ENCODE assay signal across 8 cellular contexts in the genomic region with DNA sequence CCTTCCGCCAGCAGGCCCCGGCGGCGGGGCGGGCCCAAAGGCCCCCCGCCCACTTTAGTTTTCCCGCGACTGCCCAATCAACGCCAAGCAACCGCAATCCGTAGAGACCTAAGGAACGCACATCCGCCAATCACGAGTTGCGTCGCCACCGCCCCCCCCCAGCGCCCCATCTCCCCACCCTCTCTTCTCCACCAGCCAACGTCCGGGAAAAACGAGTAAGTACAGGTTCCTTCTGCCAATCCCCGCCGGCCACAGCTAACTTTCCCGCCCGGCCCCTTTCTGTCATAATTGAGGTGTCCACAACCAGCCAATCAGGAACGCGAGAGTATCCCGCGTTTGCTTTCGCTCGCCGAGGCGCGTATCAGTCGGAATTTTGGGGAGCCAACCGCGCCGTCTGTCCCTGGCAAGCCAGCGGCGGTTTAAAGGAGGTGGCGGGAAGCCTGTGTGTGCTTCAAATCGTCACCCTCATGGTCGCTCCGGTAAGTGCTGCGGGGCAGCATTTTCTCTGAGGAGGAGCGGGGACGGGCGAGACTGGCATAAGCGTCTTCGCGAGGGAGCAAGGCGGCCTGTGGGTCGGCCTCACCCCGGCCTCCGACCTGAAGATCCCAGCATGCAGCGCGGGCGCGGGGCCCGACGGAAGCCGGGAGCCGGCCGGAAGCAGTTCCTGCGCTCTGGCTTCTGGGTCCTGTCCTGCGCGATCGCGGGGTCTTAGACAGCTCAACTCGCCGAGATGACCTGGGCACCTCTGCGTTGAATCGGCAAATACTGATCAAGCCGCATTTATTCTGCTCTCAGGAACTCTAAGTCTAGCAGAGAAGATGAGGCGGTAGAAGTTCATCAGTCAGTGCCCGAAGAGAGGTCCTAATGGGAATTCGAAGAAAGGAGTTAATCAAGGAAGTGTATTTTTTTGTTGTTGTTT. TPM values are rescaled to one million over a fixed set of nuclear protein-coding genes. Genes with fewer than 3 reads are reported as not detected.
DNase-seq lines count a peak whose midpoint lies in the region; ATAC-seq and TF ChIP-seq lines count a peak whose summit lies in the region.

TSS of gene MIS12 (plus strand) at position 361 of the 919 bp plus-strand sequence. CDS start 2,297 bp downstream, outside the sequence.

- H3K9me3 ChIP-seq in T-helper 17 cell (ENCODE audit: control insufficient read depth, low read length, poor library complexity, severe bottlenecking) = no peaks in the 10 kb centered on the region
- H3K9me3 ChIP-seq in left ventricle myocardium inferior (replicated peaks) = no peaks in the 10 kb centered on the region
- H3K9me3 ChIP-seq in prostate gland = no peaks in the 10 kb centered on the region

- in situ Hi-C loops in GM13977 (cut with MboI; ENCODE audit: low pct_unique_long_range_greater_than_20kb, low sequenced_read_pairs, unreplicated experiment) = no loop called here

- intact Hi-C loops in left ventricle myocardium inferior (cut with micrococcal nuclease) = no loop called here
- intact Hi-C loops in prostate gland (cut with DNase I) = no loop called here

- under 1% methylated on average over 77 of the region's 77 CpGs for WGBS in prostate gland
- WGBS in urinary bladder = under 1% methylated on average over 77 of the region's 77 CpGs

- H3K27me3 ChIP-seq in left ventricle myocardium inferior (ENCODE audit: low read depth) (no peaks in the 10 kb centered on the region), prostate gland (replicated peaks; ENCODE audit: insufficient read depth) (no peaks in the 10 kb centered on the region)

- H3K4me1 Mint-ChIP-seq in T-helper 17 cell = peaks cover 37% of the 10 kb centered on the region

- peak within 1 kb of the TSS; percentile 97 for H3K27ac Mint-ChIP-seq in T-helper 17 cell

- H3K27ac ChIP-seq in left ventricle myocardium inferior (replicated peaks) (peak within 1 kb of the TSS; percentile 100), prostate gland (peak within 1 kb of the TSS; percentile 99 to 100), urinary bladder (ENCODE audit: low read depth) (peak within 1 kb of the TSS; percentile 85)

- peaks cover 4% of the 10 kb centered on the region for H3K36me3 Mint-ChIP-seq in T-helper 17 cell (ENCODE audit: low read depth)

- peak within 1 kb of the TSS; percentile 95 for H3K4me3 Mint-ChIP-seq in T-helper 17 cell

- peak; percentile 76 for TF ChIP-seq POLR2A in prostate gland (IDR thresholded peaks at IDR 0.05)

- no peaks in the 10 kb centered on the region for H3K27me3 Mint-ChIP-seq in T-helper 17 cell

- H3K4me3 ChIP-seq in left ventricle myocardium inferior (peak within 1 kb of the TSS; percentile 92), prostate gland (peak within 1 kb of the TSS; percentile 67 to 68), urinary bladder (ENCODE audit: low read depth, low read length) (peak within 1 kb of the TSS; percentile 88)

- peaks cover 60% of the 10 kb centered on the region for H3K36me3 ChIP-seq in left ventricle myocardium inferior
- no peaks in the 10 kb centered on the region for H3K36me3 ChIP-seq in prostate gland
- H3K36me3 ChIP-seq in urinary bladder (ENCODE audit: insufficient read depth) = peaks cover 5% of the 10 kb centered on the region

- H3K4me1 ChIP-seq in left ventricle myocardium inferior (peaks cover 47% of the 10 kb centered on the region), prostate gland (replicated peaks) (no peaks in the 10 kb centered on the region), urinary bladder (ENCODE audit: insufficient read depth) (no peaks in the 10 kb centered on the region)

- TF ChIP-seq CTCF in GM13977 (IDR thresholded peaks at IDR 0.05; ENCODE audit: extremely low read depth, insufficient read depth, missing control alignments) = no peak
- no peak for TF ChIP-seq CTCF in left ventricle myocardium inferior (IDR thresholded peaks at IDR 0.05; ENCODE audit: borderline replicate concordance)
- TF ChIP-seq CTCF in prostate gland (IDR thresholded peaks at IDR 0.05) = no peak

- ATAC-seq in HG02885 (IDR thresholded peaks at IDR 0.05; ENCODE audit: poor library complexity, unreplicated experiment) (peak; percentile 86), T-helper 17 cell (peak; percentile 93)

- peak; percentile 98 for DNase-seq in GM13977 (ENCODE audit: low spot score)
- DNase-seq in NCI-H1694 treated with DMSO at 0.1 percent for 48 hours (lab: John Stamatoyannopoulos, UW) = peak; percentile 98
- peak; percentile 90 to 98 (median 92) for DNase-seq in T-helper 17 cell
- peak; percentile 61 to 100 (median 98) for DNase-seq in amygdala (lab: John Stamatoyannopoulos, UW)
- DNase-seq in left ventricle myocardium inferior = peak; percentile 98
- DNase-seq in prostate gland (ENCODE audit: low spot score) = peak; percentile 100

RNA-seq across cellular contexts. Expression of gene MIS12, which starts in this region (rescaled TPM):
- total RNA-seq in T-helper 17 cell (10 to 100 TPM; 19.2 to 31.0 TPM), left ventricle myocardium inferior (10.1 TPM), prostate gland (10 to 100 TPM in 1 of 2 donors, 1 to 10 TPM in 1; 7.9 to 18.7 TPM), urinary bladder (26.4 TPM)
- polyA plus RNA-seq in urinary bladder = 13.1 TPM

Comparison
In these comparisons a context has a peak if more than half of its experiments do, and no peak if none do; other contexts are left out.
1. Peak in every context shown above with its lines: DNase-seq, ATAC-seq, H3K4me3 ChIP-seq and H3K27ac ChIP-seq.